ENCODE assay signal across 1 cellular context in the genomic region with DNA sequence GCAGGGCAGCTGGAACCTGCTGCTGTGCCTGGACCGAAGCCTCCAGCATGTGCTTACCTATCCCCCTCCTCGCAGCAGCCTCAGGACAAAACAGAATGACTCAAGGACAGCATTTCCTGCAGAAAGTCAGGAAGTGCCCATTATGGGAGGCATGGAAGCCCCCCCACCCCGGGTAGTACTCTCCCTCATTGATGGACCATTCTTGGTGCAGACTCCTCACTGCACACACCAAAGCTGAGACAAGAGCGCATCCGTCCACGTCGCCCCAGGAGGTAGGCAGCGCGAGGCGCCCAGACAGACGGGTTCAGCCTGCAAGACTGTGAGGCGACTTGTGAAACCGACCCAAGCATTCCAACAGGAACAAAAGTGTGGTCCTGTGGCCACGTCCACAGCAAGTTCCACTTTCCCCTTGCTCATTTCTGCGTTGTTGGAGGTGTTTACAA.
TF ChIP-seq lines count a peak whose summit lies in the region.

No MANE protein-coding gene starts in this region.

TF ChIP-seq in H1, 55 proteins besides CTCF, POLR2A, EP300 and RAD21:
- TF ChIP-seq SP2 (IDR thresholded peaks at IDR 0.05; ENCODE audit: low read length) (no peak), BRCA1 (IDR thresholded peaks at IDR 0.05; ENCODE audit: low read depth, low read length) (no peak), SAP30 (IDR thresholded peaks at IDR 0.05; ENCODE audit: insufficient read depth, insufficient replicate concordance, low read length) (no peak), ZNF274 (IDR thresholded peaks at IDR 0.05; ENCODE audit: borderline replicate concordance, extremely low read depth, low read length) (no peak), RFX5 (IDR thresholded peaks at IDR 0.05; ENCODE audit: borderline replicate concordance, low read depth, low read length) (no peak), BACH1 (IDR thresholded peaks at IDR 0.05; ENCODE audit: low read length) (no peak), MAFK (IDR thresholded peaks at IDR 0.05; ENCODE audit: low read depth, low read length) (no peak)
- TF ChIP-seq, protein P1, sequence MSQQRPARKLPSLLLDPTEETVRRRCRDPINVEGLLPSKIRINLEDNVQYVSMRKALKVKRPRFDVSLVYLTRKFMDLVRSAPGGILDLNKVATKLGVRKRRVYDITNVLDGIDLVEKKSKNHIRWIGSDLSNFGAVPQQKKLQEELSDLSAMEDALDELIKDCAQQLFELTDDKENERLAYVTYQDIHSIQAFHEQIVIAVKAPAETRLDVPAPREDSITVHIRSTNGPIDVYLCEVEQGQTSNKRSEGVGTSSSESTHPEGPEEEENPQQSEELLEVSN (IDR thresholded peaks at IDR 0.05) = no peak
